8 cellular contexts compared by ENCODE assay signal in genomic region chr17:21126645-21127507, GRCh38. TPM values are rescaled to one million over a fixed set of nuclear protein-coding genes. Genes with fewer than 3 reads are reported as not detected.
DNase-seq lines count a peak whose midpoint lies in the region; ATAC-seq and TF ChIP-seq lines count a peak whose summit lies in the region.

TSS of gene DHRS7B (plus strand) at chr17:21126964. CDS start at chr17:21126972, 8 bp downstream.

- H3K4me1 ChIP-seq in Panc1 (ENCODE audit: control insufficient read depth, insufficient read depth, low read length) (peaks cover 12% of the 10 kb centered on the region), muscle layer of duodenum (ENCODE audit: control insufficient read depth in 1 of 2, insufficient read depth in 2 of 2, low read length in 2 of 2) (peaks cover 5 to 16% of the 10 kb centered on the region in 2 donors)

- ATAC-seq in GM21717 (IDR thresholded peaks at IDR 0.05; ENCODE audit: unreplicated experiment): peak; percentile 90
- peak; percentile 98 for ATAC-seq in Panc1
- ATAC-seq in esophagus mucosa: peak; percentile 95

- CTCF ChIA-PET in Panc1 (lab: Charles Lee): no interaction called here

- TF ChIP-seq CTCF in Panc1 (IDR thresholded peaks at IDR 0.05): no peak

- H3K9me3 ChIP-seq in Panc1 (ENCODE audit: control insufficient read depth, insufficient read depth, low read depth, low read length) (no peaks in the 10 kb centered on the region), muscle layer of duodenum (ENCODE audit: control insufficient read depth in 1 of 2, low read length in 2 of 2) (no peaks in the 10 kb centered on the region)

- H3K36me3 ChIP-seq in Panc1 (ENCODE audit: control insufficient read depth, insufficient read depth, low read length): peaks cover 3% of the 10 kb centered on the region; the same call in 1 of the 2 replicates
- peaks cover 0 to 4% of the 10 kb centered on the region in 2 donors for H3K36me3 ChIP-seq in muscle layer of duodenum (ENCODE audit: control insufficient read depth in 1 of 2, insufficient read depth in 2 of 2, low read length in 2 of 2)

- H3K27ac ChIP-seq in Panc1 (ENCODE audit: low read length): peak within 1 kb of the TSS; percentile 90
- peak within 1 kb of the TSS; percentile 92 for H3K27ac ChIP-seq in muscle layer of duodenum (ENCODE audit: low read length)

- H3K4me3 ChIP-seq in Panc1 (ENCODE audit: low read depth in 2 of 2, low read length in 2 of 2): peak within 1 kb of the TSS; percentile 82
- H3K4me3 ChIP-seq in muscle layer of duodenum (ENCODE audit: low read depth in 1 of 2, low read length in 2 of 2): peak within 1 kb of the TSS; percentile 94

- BruUV-seq in Panc1 (replicated peaks; lab: Mats Ljungman, UMichigan): TSS peak; percentile 95

- intact Hi-C loops in Panc1 (cut with micrococcal nuclease; ENCODE audit: unreplicated experiment): loop anchor here (10.0 kb wide), 2 partner anchors 88 to 158 kb away; partner anchors contain the start of genes MAP2K3 and TMEM11

- POLR2A ChIA-PET in Panc1 (lab: Charles Lee): interaction anchor here (0.6 kb wide), 1 partner anchor 10 kb away, joined by 3 read pairs; no protein-coding TSS in a partner anchor

- DNase-seq in DMS53 (lab: John Stamatoyannopoulos, UW) (peak; percentile 96), KBM-7 (peak; percentile 94), Panc1 (ENCODE audit: low read depth, low spot score) (peak; percentile 66)
- DNase-seq in activated T-cell treated with anti-CD3 and anti-CD28 coated beads, Interleukin-2, amount 50 U/mL, for 48 hours: peak; percentile 98
- peak; percentile 95 to 97 for DNase-seq in stimulated activated CD8-positive, alpha-beta memory T cell treated with anti-CD3 and anti-CD28 coated beads, Interleukin-7, amount 100 ng/mL, for 4 hours (ENCODE audit: low read depth in 2 of 2)

- H3K27me3 ChIP-seq in Panc1 (ENCODE audit: control insufficient read depth, insufficient read depth, low read length) (no peaks in the 10 kb centered on the region), muscle layer of duodenum (ENCODE audit: low read depth, low read length) (no peaks in the 10 kb centered on the region)

- in situ Hi-C loops in KBM-7 (cut with MboI; ENCODE audit: low pct_unique_long_range_greater_than_20kb, low sequenced_read_pairs) (loop anchor here (25.0 kb wide), 2 partner anchors 110 to 335 kb away; no protein-coding TSS in a partner anchor), Panc1 (cut with HindIII; ENCODE audit: low pct_unique_long_range_greater_than_20kb, low sequenced_read_pairs) (no loop called here)

RNA-seq across cellular contexts. Expression of gene DHRS7B, which starts in this region (rescaled TPM):
- total RNA-seq in Panc1 (2021; ENCODE audit: unreplicated experiment) (9.4 TPM), esophagus mucosa (7.5 TPM)
- 14.7 TPM for polyA plus RNA-seq in Panc1 (2012; ENCODE audit: insufficient read length)

Comparison
In these comparisons a context has a peak if more than half of its experiments do, and no peak if none do; other contexts are left out.
1. Peak in every context shown above with its lines: DNase-seq, ATAC-seq, H3K4me3 ChIP-seq and H3K27ac ChIP-seq.